ENCODE assay signal across 8 cellular contexts in genomic region chr15:79897380-79897678, GRCh38. TPM values are rescaled to one million over a fixed set of nuclear protein-coding genes. Genes with fewer than 3 reads are reported as not detected.
A peak's percentile ranks its signal among the peaks of the same experiment; 100 is the strongest.
DNase-seq lines count a peak whose midpoint lies in the region; ATAC-seq and TF ChIP-seq lines count a peak whose summit lies in the region.

No MANE protein-coding gene starts in this region.

- peak overlapping the region; percentile 86 to 97 (median 92) for H3K4me3 Mint-ChIP-seq in CD4-positive, alpha-beta memory T cell

- intact Hi-C loops in CD4-positive, alpha-beta memory T cell (cut with micrococcal nuclease), result loop anchor here (1.0 to 5.0 kb wide), 4 partner anchors 26 to 175 kb away; partner anchors contain the start of gene BCL2A1

- H3K4me1 Mint-ChIP-seq in CD4-positive, alpha-beta memory T cell, result peaks cover 28 to 40% (median 35%) of the 10 kb centered on the region in 4 donors

- ATAC-seq in HG03097 (IDR thresholded peaks at IDR 0.05; ENCODE audit: low FRiP score, unreplicated experiment), result no peak
- ATAC-seq in GM21528 (IDR thresholded peaks at IDR 0.05; ENCODE audit: low FRiP score, unreplicated experiment), result no peak

- DNase-seq in CD4-positive, alpha-beta memory T cell, result no peak
- DNase-seq in effector memory CD4-positive, alpha-beta T cell, result no peak
- DNase-seq in HK-2 (ENCODE audit: unreplicated experiment), result no peak
- no peak for DNase-seq in hepatic stellate cell (ENCODE audit: low spot score)

- peak overlapping the region; percentile 74 to 84 for H3K4me3 ChIP-seq in CD4-positive, alpha-beta memory T cell (ENCODE audit: low read length in 2 of 2)
- peak overlapping the region; percentile 78 for H3K4me3 ChIP-seq in Loucy (ENCODE audit: low read length, poor library complexity, severe bottlenecking)
- H3K4me3 ChIP-seq in effector memory CD4-positive, alpha-beta T cell (ENCODE audit: insufficient read depth, low read depth, low read length, poor library complexity, severe bottlenecking), result peak overlapping the region; percentile 81
- peak overlapping the region; percentile 50 for H3K4me3 ChIP-seq in neuron (ENCODE audit: low read length)

- H3F3A ChIP-seq in Loucy (ENCODE audit: low read depth), result peaks cover 10% of the 10 kb centered on the region

- H3K4me2 ChIP-seq in Loucy (ENCODE audit: low read depth, low read length, poor library complexity, severe bottlenecking), result peak overlapping the region; percentile 90

- CTCF ChIA-PET in CD4-positive, alpha-beta memory T cell (lab: Charles Lee; ENCODE audit: partially characterized antibody), result interaction anchor here (0.5 to 5.0 kb wide), 7 partner anchors 13 to 513 kb away, joined by 3 to 42 read pairs (median 6); no protein-coding TSS in a partner anchor

- POLR2A ChIA-PET in CD4-positive, alpha-beta memory T cell (lab: Charles Lee; ENCODE audit: partially characterized antibody), result interaction anchor here (0.6 to 5.5 kb wide), 11 partner anchors 10 to 260 kb away, joined by 3 to 153 read pairs (median 3); partner anchors contain the start of gene BCL2A1

- no peaks in the 10 kb centered on the region for H3K9me2 ChIP-seq in Loucy (replicated peaks; ENCODE audit: low read depth, low read length)

- peak overlapping the region; percentile 89 for H3K9ac ChIP-seq in Loucy (ENCODE audit: low read depth, low read length, poor library complexity, severe bottlenecking)

- no peaks in the 10 kb centered on the region for H3K36me3 ChIP-seq in CD4-positive, alpha-beta memory T cell (ENCODE audit: insufficient read depth, low read length)
- H3K36me3 ChIP-seq in Loucy (ENCODE audit: insufficient read depth, low read length) (no peaks in the 10 kb centered on the region), neuron (ENCODE audit: insufficient read depth, low read length) (no peaks in the 10 kb centered on the region)
- no peaks in the 10 kb centered on the region for H3K36me3 ChIP-seq in effector memory CD4-positive, alpha-beta T cell (ENCODE audit: control insufficient read depth, insufficient read depth, low read length)

- peak overlapping the region; percentile 88 for H3K27ac ChIP-seq in CD4-positive, alpha-beta memory T cell (ENCODE audit: low read depth, low read length)
- H3K27ac ChIP-seq in effector memory CD4-positive, alpha-beta T cell (ENCODE audit: insufficient read depth, low read length, poor library complexity, severe bottlenecking), result peak overlapping the region; percentile 91

- peaks cover 8 to 18% of the 10 kb centered on the region in 2 donors for H3K36me3 Mint-ChIP-seq in CD4-positive, alpha-beta memory T cell

- H3K79me2 ChIP-seq in Loucy (ENCODE audit: insufficient read depth, low read length), result peaks cover 24% of the 10 kb centered on the region

- H3K9me3 ChIP-seq in CD4-positive, alpha-beta memory T cell (ENCODE audit: control insufficient read depth in 1 of 2, low read length in 2 of 2), result no peaks in the 10 kb centered on the region
- H3K9me3 ChIP-seq in Loucy (ENCODE audit: insufficient read depth, low read depth, low read length) (no peaks in the 10 kb centered on the region), neuron (ENCODE audit: low read length) (peaks cover 4% of the 10 kb centered on the region)
- H3K9me3 ChIP-seq in effector memory CD4-positive, alpha-beta T cell (ENCODE audit: control insufficient read depth, low read length), result no peaks in the 10 kb centered on the region

- no peaks in the 10 kb centered on the region for H3K27me3 ChIP-seq in CD4-positive, alpha-beta memory T cell (ENCODE audit: insufficient read depth, low read length)
- H3K27me3 ChIP-seq in Loucy (ENCODE audit: insufficient read depth, low read length, poor library complexity, severe bottlenecking) (no peaks in the 10 kb centered on the region), neuron (ENCODE audit: insufficient read depth, low read length) (no peaks in the 10 kb centered on the region)
- H3K27me3 ChIP-seq in effector memory CD4-positive, alpha-beta T cell (replicated peaks; ENCODE audit: control insufficient read depth, insufficient read depth, low read length, poor library complexity, severe bottlenecking), result no peaks in the 10 kb centered on the region

- H4K20me1 ChIP-seq in Loucy (ENCODE audit: insufficient read depth, low read length, poor library complexity, severe bottlenecking), result peaks cover 4% of the 10 kb centered on the region

- H3K9me3 Mint-ChIP-seq in CD4-positive, alpha-beta memory T cell, result peaks cover 0 to 4% (median 0%) of the 10 kb centered on the region in 8 donors

- H2AFZ ChIP-seq in Loucy (ENCODE audit: low read length) (peak overlapping the region; percentile 75), neuron (ENCODE audit: low read depth, low read length) (no peak overlapping the region)

- no peaks in the 10 kb centered on the region for H3K27me3 Mint-ChIP-seq in CD4-positive, alpha-beta memory T cell

- peak overlapping the region; percentile 94 to 98 (median 97) for H3K27ac Mint-ChIP-seq in CD4-positive, alpha-beta memory T cell

- peaks cover 32% of the 10 kb centered on the region for H3K4me1 ChIP-seq in CD4-positive, alpha-beta memory T cell (ENCODE audit: insufficient read depth, low read length)
- peaks cover 39% of the 10 kb centered on the region for H3K4me1 ChIP-seq in Loucy (ENCODE audit: insufficient read depth, low read length, poor library complexity, severe bottlenecking)
- peaks cover 15% of the 10 kb centered on the region for H3K4me1 ChIP-seq in effector memory CD4-positive, alpha-beta T cell (ENCODE audit: control insufficient read depth, insufficient read depth, low read length, poor library complexity, severe bottlenecking)
- H3K4me1 ChIP-seq in neuron (ENCODE audit: insufficient read depth, low read length), result no peaks in the 10 kb centered on the region

- TF ChIP-seq CTCF in Loucy (conservative IDR thresholded peaks at IDR 0.05; ENCODE audit: low read length), result no peak

RNA-seq across cellular contexts. Expression of gene MTHFS, which starts 0.5 kb away (rescaled TPM):
- total RNA-seq in CD4-positive, alpha-beta memory T cell, result 10 to 100 TPM; 21.3 to 25.6 TPM
- polyA plus RNA-seq in CD4-positive, alpha-beta memory T cell, result 100 to 1,000 TPM in 1 of 2 donors, 10 to 100 TPM in 1; 62.9 to 136 TPM
